ENCODE assay signal across 12 cellular contexts in the genomic region with DNA sequence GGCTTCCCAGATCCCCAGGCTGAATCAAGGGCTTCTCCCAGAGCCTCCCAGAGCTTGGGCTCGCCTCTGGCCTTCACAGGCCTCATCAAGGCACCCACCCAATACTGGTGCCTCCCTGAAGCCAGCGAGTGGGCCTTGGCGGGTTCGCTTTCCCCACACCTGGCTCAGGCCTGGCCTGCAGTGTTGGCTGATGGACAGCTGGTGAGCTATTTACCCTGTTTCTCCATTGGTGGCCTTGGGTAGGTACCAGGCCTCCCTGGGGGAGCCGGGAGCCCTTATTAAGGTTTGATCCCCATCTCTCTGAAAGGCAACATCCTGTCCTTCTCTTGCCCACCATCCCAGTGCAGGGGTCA. TPM values are rescaled to one million over a fixed set of nuclear protein-coding genes. Genes with fewer than 3 reads are reported as not detected.
DNase-seq lines count a peak whose midpoint lies in the region; ATAC-seq and TF ChIP-seq lines count a peak whose summit lies in the region.
"Had no signal": no experiment of that assay in that cellular context is flagged by ENCODE, and none has a peak within 500 bp of the region (broad histone marks: within the 10 kb centered on the region; RNA-seq: fewer than 3 reads in every experiment).

No MANE protein-coding gene starts in this region.

- H3K27ac ChIP-seq in transverse colon = peak overlapping the region; percentile 41 to 54 (median 48)
- H3K27ac ChIP-seq: GM23248, SK-N-MC had no signal

- H3K4me1 Mint-ChIP-seq in activated naive CD4-positive, alpha-beta T cell treated with anti-CD3 and anti-CD28 coated beads for 36 hours (ENCODE audit: low read depth) = peaks cover 75% of the 10 kb centered on the region
- peaks cover 21% of the 10 kb centered on the region for H3K4me1 Mint-ChIP-seq in dendritic cell treated with granulocyte-macrophage colony-stimulating factor and Interleukin-4, amounts not matched to agents 40 ng/mL and 50 ng/mL, for 4 days (ENCODE audit: low read depth)

- ATAC-seq in HG03159 (IDR thresholded peaks at IDR 0.05; ENCODE audit: unreplicated experiment) (peak; percentile 18), HG02970 (IDR thresholded peaks at IDR 0.05; ENCODE audit: low FRiP score, unreplicated experiment) (no peak)

- no peaks in the 10 kb centered on the region for H3K9me3 ChIP-seq in transverse colon

- intact Hi-C loops in activated naive CD4-positive, alpha-beta T cell treated with anti-CD3 and anti-CD28 coated beads for 36 hours (cut with micrococcal nuclease) = no loop called here
- intact Hi-C loops in dendritic cell treated with granulocyte-macrophage colony-stimulating factor and Interleukin-4, amounts not matched to agents 40 ng/mL and 50 ng/mL, for 4 days (cut with micrococcal nuclease) = no loop called here
- intact Hi-C loops in transverse colon (cut with DNase I; ENCODE audit: low total_unique reads) = no loop called here

- H3K36me3 Mint-ChIP-seq in activated naive CD4-positive, alpha-beta T cell treated with anti-CD3 and anti-CD28 coated beads for 36 hours (ENCODE audit: low read depth) = peaks cover 5% of the 10 kb centered on the region
- H3K36me3 Mint-ChIP-seq in dendritic cell treated with granulocyte-macrophage colony-stimulating factor and Interleukin-4, amounts not matched to agents 40 ng/mL and 50 ng/mL, for 4 days (ENCODE audit: low read depth) = no peaks in the 10 kb centered on the region

- H3K27me3 ChIP-seq in transverse colon = no peaks in the 10 kb centered on the region

- 82% methylated on average over 5 of the region's 5 CpGs; no CpG with 5 or more reads in 1 of the 2 donors for WGBS in transverse colon (ENCODE audit: low coverage in 1 of 2), 2 donors

- no peak for TF ChIP-seq CTCF in transverse colon (IDR thresholded peaks at IDR 0.05)

- no peaks in the 10 kb centered on the region for H3K27me3 Mint-ChIP-seq in activated naive CD4-positive, alpha-beta T cell treated with anti-CD3 and anti-CD28 coated beads for 36 hours (ENCODE audit: low read depth)
- peaks cover 9% of the 10 kb centered on the region for H3K27me3 Mint-ChIP-seq in dendritic cell treated with granulocyte-macrophage colony-stimulating factor and Interleukin-4, amounts not matched to agents 40 ng/mL and 50 ng/mL, for 4 days

- peaks cover 9% of the 10 kb centered on the region for H3K9me3 Mint-ChIP-seq in activated naive CD4-positive, alpha-beta T cell treated with anti-CD3 and anti-CD28 coated beads for 36 hours
- H3K9me3 Mint-ChIP-seq in dendritic cell treated with granulocyte-macrophage colony-stimulating factor and Interleukin-4, amounts not matched to agents 40 ng/mL and 50 ng/mL, for 4 days = no peaks in the 10 kb centered on the region

- TF ChIP-seq POLR2A in transverse colon (IDR thresholded peaks at IDR 0.05) = no peak

- DNase-seq in activated naive CD4-positive, alpha-beta T cell treated with anti-CD3 and anti-CD28 coated beads for 36 hours = no peak
- DNase-seq in activated naive CD4-positive, alpha-beta T cell treated with Interleukin-2 at 50 U/mL for 16 hours = no peak
- DNase-seq in transverse colon = no peak
- no peak for DNase-seq in stimulated activated CD4-positive, alpha-beta T cell treated with anti-CD3 and anti-CD28 coated beads, Interleukin-15, amount 100 ng/mL, for 24 hours
- no peak for DNase-seq in cerebellar nuclear complex (lab: John Stamatoyannopoulos, UW)
- DNase-seq: activated effector memory CD4-positive, alpha-beta T cell treated with Interleukin-2 at 50 U/mL for 16 hours; GM23248; NCI-H2107 had no signal

- TF ChIP-seq EP300 in transverse colon (IDR thresholded peaks at IDR 0.05; ENCODE audit: low read depth) = no peak

- peak overlapping the region; percentile 99 for H3K27ac Mint-ChIP-seq in activated naive CD4-positive, alpha-beta T cell treated with anti-CD3 and anti-CD28 coated beads for 36 hours
- peak overlapping the region; percentile 32 for H3K27ac Mint-ChIP-seq in dendritic cell treated with granulocyte-macrophage colony-stimulating factor and Interleukin-4, amounts not matched to agents 40 ng/mL and 50 ng/mL, for 4 days

- H3K36me3 ChIP-seq in transverse colon = no peaks in the 10 kb centered on the region

- CTCF ChIA-PET in activated naive CD4-positive, alpha-beta T cell treated with anti-CD3 and anti-CD28 coated beads for 36 hours (lab: Charles Lee) = interaction anchor here (0.5 to 4.1 kb wide), 7 partner anchors 8 to 25 kb away, joined by 3 to 32 read pairs (median 6); a partner anchor contains a TSS

- in situ Hi-C loops in transverse colon (cut with MboI; ENCODE audit: low pct_ligation_motif_present in 1 of 4, low pct_unique_long_range_greater_than_20kb in 1 of 4, low sequenced_read_pairs in 3 of 4) = no loop called here

- H3K4me1 ChIP-seq in transverse colon = peaks cover 0 to 10% (median 2%) of the 10 kb centered on the region in 4 donors

- peak overlapping the region; percentile 85 for H3K4me3 Mint-ChIP-seq in activated naive CD4-positive, alpha-beta T cell treated with anti-CD3 and anti-CD28 coated beads for 36 hours
- no peak overlapping the region for H3K4me3 Mint-ChIP-seq in dendritic cell treated with granulocyte-macrophage colony-stimulating factor and Interleukin-4, amounts not matched to agents 40 ng/mL and 50 ng/mL, for 4 days

- H3K4me3 ChIP-seq in transverse colon = no peak overlapping the region
- H3K4me3 ChIP-seq: GM23248, SK-N-MC had no signal

RNA-seq across cellular contexts. Expression of a gene that starts 18.2 kb away (rescaled TPM):
- total RNA-seq in activated naive CD4-positive, alpha-beta T cell treated with anti-CD3 and anti-CD28 coated beads for 36 hours = 100 to 1,000 TPM; 429 to 463 TPM
- 10 to 100 TPM in 1 of 4 donors, 1 to 10 TPM in 2, not detected in 1; 1.6 to 25.1 (median 9.1) TPM for total RNA-seq in transverse colon

RNA-seq across cellular contexts. Expression of a gene that starts 25.1 kb away (rescaled TPM):
- total RNA-seq in activated naive CD4-positive, alpha-beta T cell treated with anti-CD3 and anti-CD28 coated beads for 36 hours = 1 to 10 TPM; 2.5 to 2.6 TPM
- total RNA-seq in transverse colon = under 1 TPM in 1 of 4 donors, not detected in 3; 0.95 TPM
- total RNA-seq: GM23248 had no signal

RNA-seq across cellular contexts. Expression of a gene that starts 45.2 kb away (rescaled TPM):
- 10 to 100 TPM; 84.7 to 87.6 TPM for total RNA-seq in activated naive CD4-positive, alpha-beta T cell treated with anti-CD3 and anti-CD28 coated beads for 36 hours
- total RNA-seq in transverse colon = 100 to 1,000 TPM in 3 of 4 donors, 10 to 100 TPM in 1; 74.1 to 155 (median 139) TPM

RNA-seq across cellular contexts. Expression of a gene that starts 47.0 kb away (rescaled TPM):
- total RNA-seq in activated naive CD4-positive, alpha-beta T cell treated with anti-CD3 and anti-CD28 coated beads for 36 hours = under 1 TPM; 0.52 TPM
- under 1 TPM in 2 of 4 donors, not detected in 2; 0.27 to 0.32 TPM for total RNA-seq in transverse colon
- total RNA-seq: GM23248 had no signal

Comparison
In these comparisons a context has a peak if more than half of its experiments do, and no peak if none do; other contexts are left out.
1. RNA of a gene that starts 18.2 kb away (total RNA-seq): 429 to 463 TPM in activated naive CD4-positive, alpha-beta T cell treated with anti-CD3 and anti-CD28 coated beads for 36 hours; 1.6 to 25.1 TPM in transverse colon; every median in the first group is over 10 times any median in the second.